Comparison of ENCODE assay signal across 8 cellular contexts in genomic region chr3:186109897-186110803, GRCh38. TPM values are rescaled to one million over a fixed set of nuclear protein-coding genes. Genes with fewer than 3 reads are reported as not detected.
DNase-seq lines count a peak whose midpoint lies in the region; ATAC-seq and TF ChIP-seq lines count a peak whose summit lies in the region.

No MANE protein-coding gene starts in this region.

- no peaks in the 10 kb centered on the region for H3K9me3 ChIP-seq in colonic mucosa
- H3K9me3 ChIP-seq in upper lobe of left lung, result no peaks in the 10 kb centered on the region

- H3K4me1 Mint-ChIP-seq in memory B cell, result peaks cover 30% of the 10 kb centered on the region

- H3K27ac Mint-ChIP-seq in memory B cell, result no peak overlapping the region

- H3K4me3 Mint-ChIP-seq in memory B cell, result peak overlapping the region; percentile 94

- H3K4me3 ChIP-seq in colonic mucosa, result peak overlapping the region; percentile 65
- peak overlapping the region; percentile 42 to 88 (median 76) for H3K4me3 ChIP-seq in upper lobe of left lung

- H3K27me3 Mint-ChIP-seq in memory B cell, result peaks cover 16% of the 10 kb centered on the region

- 3 to 5% methylated on average over 20 to 35 of the region's 35 CpGs for WGBS in upper lobe of left lung, 2 donors

- DNase-seq in DMS79 treated with DMSO at 0.1 percent for 48 hours (lab: John Stamatoyannopoulos, UW) (peak; percentile 21), DMS79 (lab: John Stamatoyannopoulos, UW) (no peak), NCI-H69 (lab: John Stamatoyannopoulos, UW) (peak; percentile 8), colonic mucosa (peak; percentile 30), memory B cell (ENCODE audit: low spot score in 2 of 2) (no peak), upper lobe of left lung (peak; percentile 42 to 48)
- no peak for DNase-seq in stimulated activated CD4-positive, alpha-beta T cell treated with anti-CD3 and anti-CD28 coated beads, Interleukin-4, amount 100 ng/mL, for 4 hours
- DNase-seq in activated effector memory CD4-positive, alpha-beta T cell treated with Interleukin-2 at 50 U/mL for 16 hours, result no peak

- TF ChIP-seq EP300 in upper lobe of left lung (IDR thresholded peaks at IDR 0.05), result no peak

- peak in 1 of 4 donors; percentile 26 for TF ChIP-seq POLR2A in upper lobe of left lung (IDR thresholded peaks at IDR 0.05)

- H3K36me3 ChIP-seq in colonic mucosa, result no peaks in the 10 kb centered on the region
- H3K36me3 ChIP-seq in upper lobe of left lung, result no peaks in the 10 kb centered on the region

- ATAC-seq in memory B cell (ENCODE audit: low read depth), result no peak
- ATAC-seq in upper lobe of left lung (ENCODE audit: low FRiP score in 2 of 2), result peak in 1 of 2 donors; percentile 15

- intact Hi-C loops in colonic mucosa (cut with DNase I), result no loop called here

- H3K9ac ChIP-seq in colonic mucosa (ENCODE audit: low read depth in 2 of 2, low read length in 2 of 2), result peak overlapping the region in 1 of 2 donors; percentile 19

- no peak for TF ChIP-seq CTCF in colonic mucosa (IDR thresholded peaks at IDR 0.05)
- no peak for TF ChIP-seq CTCF in upper lobe of left lung (IDR thresholded peaks at IDR 0.05)

- H3K27me3 ChIP-seq in colonic mucosa, result peaks cover 33% of the 10 kb centered on the region
- no peaks in the 10 kb centered on the region for H3K27me3 ChIP-seq in upper lobe of left lung

- H3K36me3 Mint-ChIP-seq in memory B cell, result no peaks in the 10 kb centered on the region

- H3K9me3 Mint-ChIP-seq in memory B cell, result no peaks in the 10 kb centered on the region

- H3K27ac ChIP-seq in colonic mucosa (peak overlapping the region; percentile 6), upper lobe of left lung (peak overlapping the region; percentile 82 to 86 (median 84))

- H3K4me1 ChIP-seq in colonic mucosa (peaks cover 8% of the 10 kb centered on the region), upper lobe of left lung (peaks cover 23 to 50% (median 36%) of the 10 kb centered on the region in 4 donors)

RNA-seq across cellular contexts. Expression of gene ETV5, which starts 1.3 kb away (rescaled TPM):
- total RNA-seq in colonic mucosa (1 to 10 TPM; 3.1 TPM), upper lobe of left lung (10 to 100 TPM; 15.7 to 95.8 (median 41.4) TPM)

Comparison
In these comparisons a context has a peak if more than half of its experiments do, and no peak if none do; other contexts are left out.
1. DNase-seq: peak in DMS79 treated with DMSO at 0.1 percent for 48 hours (single experiment), NCI-H69 (single experiment), colonic mucosa (single experiment) and upper lobe of left lung (2 of 2); none in DMS79 (single experiment), memory B cell (0 of 2), stimulated activated CD4-positive, alpha-beta T cell treated with anti-CD3 and anti-CD28 coated beads, Interleukin-4, amount 100 ng/mL, for 4 hours (0 of 2) and activated effector memory CD4-positive, alpha-beta T cell treated with Interleukin-2 at 50 U/mL for 16 hours (single experiment).
2. RNA of gene ETV5, which starts 1.3 kb away (total RNA-seq): 15.7 to 95.8 TPM in upper lobe of left lung; 3.1 TPM in colonic mucosa; every median in the first group is over 4 times any median in the second.